ENCODE assay signal across 17 cellular contexts in the genomic region with DNA sequence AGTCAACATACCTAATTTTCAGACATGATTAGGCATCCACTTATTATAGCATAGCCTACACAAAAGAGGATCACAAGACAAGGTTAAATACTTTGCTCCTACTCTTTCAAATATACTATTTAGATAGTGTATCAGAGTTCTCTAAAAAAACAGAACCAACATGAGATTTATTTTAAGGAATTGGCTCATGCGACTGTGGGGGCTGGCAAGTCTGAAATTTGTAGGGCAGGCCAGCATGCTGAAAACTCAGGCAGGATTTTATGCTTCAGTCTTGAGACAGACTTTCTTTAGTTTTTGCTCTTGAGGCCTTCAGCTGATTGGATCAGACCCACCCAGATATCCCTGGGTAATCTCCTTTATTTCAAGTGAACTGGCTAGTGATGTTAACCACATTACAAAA.
"Had no signal": no experiment of that assay in that cellular context is flagged by ENCODE, and none has a peak within 500 bp of the region (broad histone marks: within the 10 kb centered on the region; RNA-seq: fewer than 3 reads in every experiment).

No MANE protein-coding gene starts in this region.

- ATAC-seq: foreskin keratinocyte, left lung, lower lobe of right lung, natural killer cell had no signal

- H3K4me2 ChIP-seq: neural progenitor cell had no signal

- H3K9ac ChIP-seq: neural progenitor cell had no signal

- H3K27ac ChIP-seq: foreskin keratinocyte, left lung, lower lobe of right lung, neural progenitor cell, right atrium auricular region, stomach had no signal

- H3K9me3 ChIP-seq: left lung, lower lobe of right lung, ovary, right atrium auricular region, stomach, upper lobe of left lung had no signal

- H3K36me3 ChIP-seq: left lung, lower lobe of right lung, neural progenitor cell, ovary, right atrium auricular region, stomach, upper lobe of left lung had no signal

- H3K27me3 ChIP-seq: foreskin keratinocyte, left lung, neural progenitor cell, ovary, right atrium auricular region, stomach, upper lobe of left lung had no signal

- DNase-seq: dermis blood vessel endothelial cell; endodermal cell; erythroblast; foreskin keratinocyte; immature natural killer cell; left lung; lower lobe of right lung; natural killer cell; ovary; small intestine; stimulated activated CD4-positive, alpha-beta T cell treated with anti-CD3 and anti-CD28 coated beads, Interleukin-12 subunit alpha, Interleukin-12 subunit beta, amount 100 ng/mL, for 4 hours; stimulated activated naive CD4-positive, alpha-beta T cell; stomach; substantia nigra; upper lobe of left lung had no signal

- H3K4me3 ChIP-seq: left lung, lower lobe of right lung, neural progenitor cell, ovary, right atrium auricular region, stomach, upper lobe of left lung had no signal

- H3K4me1 ChIP-seq: foreskin keratinocyte had no signal
